ENCODE assay signal across 11 cellular contexts in genomic region chrX:44816369-44816768, GRCh38. TPM values are rescaled to one million over a fixed set of nuclear protein-coding genes. Genes with fewer than 3 reads are reported as not detected.
"Had no signal": no experiment of that assay in that cellular context is flagged by ENCODE, and none has a peak within 500 bp of the region (broad histone marks: within the 10 kb centered on the region; RNA-seq: fewer than 3 reads in every experiment).

No MANE protein-coding gene starts in this region.

- H3K9ac ChIP-seq: GM23248, KMS-11 had no signal

- H3K27ac Mint-ChIP-seq: H9, IgD-negative memory B cell had no signal

- H3K4me3 Mint-ChIP-seq: H9, IgD-negative memory B cell had no signal

- H3K4me1 Mint-ChIP-seq: H9, IgD-negative memory B cell had no signal

- H3K27ac ChIP-seq: GM23248, HL-60, KMS-11 had no signal

- FAIRE-seq: HepG2 had no signal

- H3K4me3 ChIP-seq: GM23248 had no signal

- DNase-seq: GM23248, GOT3, H9, HCEC 1CT, KBM-7 had no signal

- ATAC-seq: HepG2 had no signal

RNA-seq across cellular contexts. Expression of gene DUSP21, which starts 27.5 kb away (rescaled TPM):
- total RNA-seq: GM23248, H4, H9, HepG2, HT1080 had no signal
- polyA plus RNA-seq: GM23248, HepG2, IgD-negative memory B cell had no signal
